Comparison of ENCODE assay signal across 26 cellular contexts in genomic region chr7:77406421-77406820, GRCh38. TPM values are rescaled to one million over a fixed set of nuclear protein-coding genes. Genes with fewer than 3 reads are reported as not detected.
"Had no signal": no experiment of that assay in that cellular context is flagged by ENCODE, and none has a peak within 500 bp of the region (broad histone marks: within the 10 kb centered on the region; RNA-seq: fewer than 3 reads in every experiment).

No MANE protein-coding gene starts in this region.

- H3K4me1 ChIP-seq: breast epithelium, Peyer's patch, SJCRH30 had no signal

- H3K9ac ChIP-seq: SK-N-SH had no signal

- H3K4me3 ChIP-seq: adrenal gland, breast epithelium, Peyer's patch, SJCRH30 had no signal

- H3K9me3 ChIP-seq: adrenal gland, breast epithelium, Peyer's patch, SJCRH30, SK-N-SH had no signal

- ATAC-seq: activated CD8-positive, alpha-beta T cell treated with anti-CD3 and anti-CD28 coated beads, Interleukin-2, amount 10 ng/mL, durations not matched to agents 7 days and 5 days had no signal

- H3K36me3 Mint-ChIP-seq: activated naive CD8-positive, alpha-beta T cell treated with anti-CD3 and anti-CD28 coated beads, Interleukin-2, amount 10 ng/mL, durations not matched to agents 7 days and 5 days had no signal

- H3K27me3 Mint-ChIP-seq: activated naive CD8-positive, alpha-beta T cell treated with anti-CD3 and anti-CD28 coated beads, Interleukin-2, amount 10 ng/mL, durations not matched to agents 7 days and 5 days had no signal

- H3K27ac ChIP-seq: adrenal gland, breast epithelium, Peyer's patch, RWPE1, SJCRH30, WERI-Rb-1 had no signal

- H3K4me3 Mint-ChIP-seq: activated CD8-positive, alpha-beta T cell treated with anti-CD3 and anti-CD28 coated beads, Interleukin-2, amount 10 ng/mL, durations not matched to agents 7 days and 5 days; activated naive CD8-positive, alpha-beta T cell treated with anti-CD3 and anti-CD28 coated beads, Interleukin-2, amount 10 ng/mL, durations not matched to agents 7 days and 5 days had no signal

- H3K4me1 Mint-ChIP-seq: activated naive CD8-positive, alpha-beta T cell treated with anti-CD3 and anti-CD28 coated beads, Interleukin-2, amount 10 ng/mL, durations not matched to agents 7 days and 5 days had no signal

- DNase-seq: activated CD4-positive, alpha-beta T cell treated with anti-CD3 and anti-CD28 coated beads for 48 hours; activated CD4-positive, alpha-beta T cell treated with anti-CD3 and anti-CD28 coated beads, Interleukin-2, amount 50 U/mL, for 4 hours; activated CD8-positive, alpha-beta memory T cell treated with anti-CD3 and anti-CD28 coated beads, Interleukin-2, amount 50 U/mL, for 48 hours; activated CD8-positive, alpha-beta T cell treated with anti-CD3 and anti-CD28 coated beads, Interleukin-2, amount 10 ng/mL, durations not matched to agents 7 days and 5 days; activated naive CD4-positive, alpha-beta T cell treated with anti-CD3 and anti-CD28 coated beads, Interleukin-2, amount 50 U/mL, for 16 hours; activated naive CD8-positive, alpha-beta T cell treated with anti-CD3 and anti-CD28 coated beads, Interleukin-2, amount 10 ng/mL, durations not matched to agents 7 days and 5 days; activated T-cell treated with anti-CD3 and anti-CD28 coated beads, Interleukin-2, amount 50 U/mL, for 1 hour; adrenal gland; aorta; central memory CD4-positive, alpha-beta T cell; KBM-7; NCI-H1092; NCI-H1417; NCI-H1930; NCI-H2171 treated with DMSO at 0.1 percent for 48 hours; NCI-H345; NCI-H510A; NCI-H526 treated with DMSO at 0.1 percent for 48 hours; Peyer's patch; Right ventricle myocardium superior; SJCRH30; SK-N-SH; T-helper 1 cell; WERI-Rb-1 had no signal

- H3K4me2 ChIP-seq: SK-N-SH had no signal

- H3K27me3 ChIP-seq: adrenal gland, breast epithelium, Peyer's patch, SJCRH30 had no signal

- H3K9me3 Mint-ChIP-seq: activated naive CD8-positive, alpha-beta T cell treated with anti-CD3 and anti-CD28 coated beads, Interleukin-2, amount 10 ng/mL, durations not matched to agents 7 days and 5 days had no signal

- H3K36me3 ChIP-seq: adrenal gland, breast epithelium, Peyer's patch, SJCRH30, WERI-Rb-1 had no signal

- H3K27ac Mint-ChIP-seq: activated CD8-positive, alpha-beta T cell treated with anti-CD3 and anti-CD28 coated beads, Interleukin-2, amount 10 ng/mL, durations not matched to agents 7 days and 5 days; activated naive CD8-positive, alpha-beta T cell treated with anti-CD3 and anti-CD28 coated beads, Interleukin-2, amount 10 ng/mL, durations not matched to agents 7 days and 5 days had no signal

RNA-seq across cellular contexts. Expression of gene GSAP, which starts 9.7 kb away (rescaled TPM):
- total RNA-seq: SJCRH30 had no signal
